In the genomic region with DNA sequence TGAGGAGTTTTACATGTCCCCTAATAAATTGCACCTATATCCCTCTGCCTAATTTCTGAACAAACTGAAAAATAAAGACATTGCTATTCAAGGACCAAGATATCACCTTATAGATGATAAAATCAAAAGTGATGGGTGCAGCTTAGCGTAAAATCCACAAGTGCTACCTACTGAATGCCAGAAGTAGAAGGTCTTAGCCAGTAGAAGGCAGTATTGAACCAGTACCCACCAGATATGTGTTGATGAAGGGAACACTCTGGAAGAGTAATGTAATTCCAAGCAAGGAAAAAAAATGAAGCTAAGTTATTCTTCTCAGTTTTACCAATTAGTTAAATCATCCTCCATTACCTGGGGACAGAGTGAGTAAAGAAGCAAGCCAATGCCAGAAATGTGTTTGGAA, we compare ENCODE assay signal across 7 cellular contexts.
A peak's percentile ranks its signal among the peaks of the same experiment; 100 is the strongest.
DNase-seq lines count a peak whose midpoint lies in the region; ATAC-seq, FAIRE-seq and TF ChIP-seq lines count a peak whose summit lies in the region.
"Not testable (repeated sequence)": the region's sequence is repeated elsewhere in the genome, so short reads cannot be mapped to it uniquely, and the experiment has no call there.

No MANE protein-coding gene starts in this region.

- not testable (repeated sequence) for H4K8ac ChIP-seq in mesendoderm (ENCODE audit: low read depth, low read length)

- H3K79me1 ChIP-seq in mesendoderm (ENCODE audit: low read length): not testable (repeated sequence)

- H2BK120ac ChIP-seq in mesendoderm (ENCODE audit: low read depth, low read length): not testable (repeated sequence)

- not testable (repeated sequence) for H3K4me3 ChIP-seq in A549; Karpas-422 (ENCODE audit: low read length); NT2/D1 (ENCODE audit: insufficient read length, low read depth); endodermal cell (ENCODE audit: low read length); mesendoderm (ENCODE audit: low read length)

- H3K27ac ChIP-seq in A549; Karpas-422 (ENCODE audit: low read length); VCaP; endodermal cell (ENCODE audit: low read depth, low read length); mesendoderm (ENCODE audit: low read depth, low read length): not testable (repeated sequence)

- DNase-seq in A549 (ENCODE audit: low read depth in 1 of 2, low spot score in 1 of 2); GM12891 (ENCODE audit: insufficient read length, low spot score); endodermal cell: not testable (repeated sequence)
- DNase-seq in Karpas-422 (peak; percentile 39), NT2/D1 (ENCODE audit: low read depth, low spot score) (peak; percentile 3), mesendoderm (peak; percentile 29)

- not testable (repeated sequence) for H3K23ac ChIP-seq in mesendoderm (ENCODE audit: low read length)

- not testable (repeated sequence) for H3K27ac Mint-ChIP-seq in endodermal cell

- ATAC-seq in A549: not testable (repeated sequence)

- H3K27me3 ChIP-seq in Karpas-422 (ENCODE audit: low read length); NT2/D1 (ENCODE audit: insufficient read depth, insufficient read length); endodermal cell (ENCODE audit: control insufficient read depth, insufficient read depth, low read length, poor library complexity, severe bottlenecking); mesendoderm (ENCODE audit: insufficient read depth, low read length, poor library complexity): not testable (repeated sequence)

- 0% methylated on average over 1 of the region's 1 CpG for WGBS in A549 (ENCODE audit: missing lambda C conversion rate)
- 90% methylated on average over 1 of the region's 1 CpG; no CpG with 5 or more reads in 1 of the 2 experiments for WGBS in endodermal cell (ENCODE audit: insufficient coverage in 1 of 2, insufficient read length in 1 of 2), 2 experiments
- WGBS in mesendoderm (ENCODE audit: extremely low coverage, insufficient coverage, low lambda C conversion rate): no CpG with 5 or more reads among the region's 1 CpG

- not testable (repeated sequence) for H3K36me3 ChIP-seq in Karpas-422 (ENCODE audit: insufficient read depth, low read length); NT2/D1 (ENCODE audit: insufficient read depth, insufficient read length, low read length); endodermal cell (ENCODE audit: control insufficient read depth, insufficient read depth, low read length); mesendoderm (ENCODE audit: control insufficient read depth, insufficient read depth, low read length)

- H4K5ac ChIP-seq in mesendoderm (ENCODE audit: low read length): not testable (repeated sequence)

- not testable (repeated sequence) for H3K4me1 ChIP-seq in A549; Karpas-422 (ENCODE audit: low read length); NT2/D1 (ENCODE audit: insufficient read depth, insufficient read length); endodermal cell (ENCODE audit: control insufficient read depth, insufficient read depth, low read length); mesendoderm (ENCODE audit: control insufficient read depth, low read depth, low read length)

- H3K4me3 Mint-ChIP-seq in endodermal cell: not testable (repeated sequence)

- not testable (repeated sequence) for H3K9me3 ChIP-seq in A549; Karpas-422 (ENCODE audit: low read length); NT2/D1 (ENCODE audit: insufficient read depth, low read length); endodermal cell (ENCODE audit: control insufficient read depth, low read length)

- not testable (repeated sequence) for H3K9me2 ChIP-seq in Karpas-422 (replicated peaks; ENCODE audit: insufficient read depth, low read length)

- not testable (repeated sequence) for H2BK5ac ChIP-seq in mesendoderm (ENCODE audit: low read length)

- not testable (repeated sequence) for H3K4ac ChIP-seq in mesendoderm (ENCODE audit: low read depth, low read length)

- H3K9ac ChIP-seq in Karpas-422 (ENCODE audit: low read length); NT2/D1 (ENCODE audit: insufficient read length, low read depth); endodermal cell (ENCODE audit: extremely low read depth, low read length, poor library complexity, severe bottlenecking); mesendoderm (ENCODE audit: low read length): not testable (repeated sequence)

- H3K36me3 Mint-ChIP-seq in endodermal cell (ENCODE audit: low read depth): not testable (repeated sequence)

- not testable (repeated sequence) for H3K18ac ChIP-seq in mesendoderm (ENCODE audit: low read length)

- H4K20me1 ChIP-seq in Karpas-422 (ENCODE audit: insufficient read depth, low read depth, low read length): not testable (repeated sequence)

- POLR2A ChIA-PET in A549 (lab: Yijun Ruan, JAX): not testable (repeated sequence)

- not testable (repeated sequence) for TF ChIP-seq CTCF in A549 (IDR thresholded peaks at IDR 0.05)
- TF ChIP-seq CTCF in VCaP (conservative IDR thresholded peaks at IDR 0.05) (peak; percentile 28), endodermal cell (conservative IDR thresholded peaks at IDR 0.05) (peak; percentile 80)

- H3K4me2 ChIP-seq in A549; Karpas-422 (ENCODE audit: low read depth, low read length, poor library complexity, severe bottlenecking); mesendoderm (ENCODE audit: low read length): not testable (repeated sequence)

- not testable (repeated sequence) for H2BK15ac ChIP-seq in mesendoderm (replicated peaks; ENCODE audit: low read depth)

- not testable (repeated sequence) for H3K4me1 Mint-ChIP-seq in endodermal cell

- H2AK5ac ChIP-seq in mesendoderm (ENCODE audit: low read length): not testable (repeated sequence)

- H3K56ac ChIP-seq in mesendoderm (ENCODE audit: low read length): not testable (repeated sequence)

- not testable (repeated sequence) for H3K27me3 Mint-ChIP-seq in endodermal cell (ENCODE audit: insufficient read depth)

- not testable (repeated sequence) for TF ChIP-seq RAD21 in A549 (conservative IDR thresholded peaks at IDR 0.05 in 1 of 2, IDR thresholded peaks at IDR 0.05 in 1 of 2)

- not testable (repeated sequence) for H3K9me3 Mint-ChIP-seq in endodermal cell

- not testable (repeated sequence) for TF ChIP-seq EP300 in A549 (IDR thresholded peaks at IDR 0.05)

- CTCF ChIA-PET in A549 (lab: Yijun Ruan, JAX): not testable (repeated sequence)

- not testable (repeated sequence) for H3K79me2 ChIP-seq in Karpas-422 (ENCODE audit: low read length); mesendoderm (ENCODE audit: control insufficient read depth, insufficient read depth, low read length)

- FAIRE-seq in A549 (lab: Jason Lieb, UNC) (peak; percentile 18), GM12891 (lab: Jason Lieb, UNC) (peak; percentile 56)

- H2AFZ ChIP-seq in Karpas-422 (ENCODE audit: low read length): not testable (repeated sequence)

- TF ChIP-seq POLR2A in A549 (IDR thresholded peaks at IDR 0.05; ENCODE audit: low read length); GM12891 (IDR thresholded peaks at IDR 0.05; ENCODE audit: low read depth, low read length): not testable (repeated sequence)
